ENCODE assay signal across 8 cellular contexts in the genomic region with DNA sequence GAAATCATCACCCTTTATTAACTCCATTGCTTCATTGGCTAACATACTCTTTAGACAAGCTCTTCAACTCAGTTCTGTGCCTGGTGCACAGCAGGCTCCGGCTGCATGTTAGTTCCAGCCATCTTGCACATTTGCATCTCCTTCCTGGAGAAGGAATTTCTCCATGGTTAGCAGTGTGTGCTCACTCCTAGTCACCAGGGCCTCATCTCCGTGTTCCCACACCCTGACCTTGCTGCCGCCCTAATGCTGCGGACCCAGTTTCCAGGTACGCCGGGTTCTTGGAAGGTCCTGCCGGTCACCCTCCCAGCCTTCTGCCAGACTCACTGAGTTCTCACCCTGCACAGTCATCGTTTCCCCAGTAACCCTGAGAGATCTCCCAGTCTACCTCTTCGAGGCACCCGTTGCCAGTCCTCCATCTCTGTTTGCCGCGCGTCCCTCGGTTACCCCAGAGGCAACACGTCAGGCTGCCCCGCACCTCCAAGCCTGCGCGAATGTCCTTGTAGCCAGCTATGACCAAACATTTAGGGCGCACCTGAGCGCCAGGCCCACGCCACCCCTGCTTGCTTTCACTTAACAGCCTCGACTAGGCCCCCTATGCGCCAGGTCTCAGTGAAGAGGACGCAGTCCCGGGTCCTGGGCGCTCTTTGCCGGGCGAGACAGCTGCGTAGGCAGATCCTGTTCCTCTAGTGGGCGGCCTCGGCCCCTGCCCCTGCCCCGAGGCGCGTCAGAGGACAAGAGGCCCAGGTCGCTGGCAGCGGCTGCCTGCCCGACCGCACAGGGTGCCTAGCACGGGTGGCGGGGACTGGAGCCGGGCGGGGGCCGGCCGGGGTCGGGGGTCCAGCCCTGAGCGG. TPM values are rescaled to one million over a fixed set of nuclear protein-coding genes. Genes with fewer than 3 reads are reported as not detected.
DNase-seq lines count a peak whose midpoint lies in the region; ATAC-seq and TF ChIP-seq lines count a peak whose summit lies in the region.

No MANE protein-coding gene starts in this region.

- DNase-seq in NK-92 treated with Interleukin-12 subunit alpha and Interleukin-12 subunit beta, amount 100 ng/mL, for 24 hours (lab: John Stamatoyannopoulos, UW), result peak; percentile 86
- DNase-seq in NK-92 (lab: John Stamatoyannopoulos, UW; ENCODE audit: unreplicated experiment), result no peak
- DNase-seq in NCI-H2227 treated with DMSO at 0.1 percent for 48 hours (lab: John Stamatoyannopoulos, UW), result peak; percentile 26
- peak; percentile 92 for DNase-seq in activated CD4-positive, alpha-beta T cell treated with anti-CD3 and anti-CD28 coated beads, Interleukin-2, amount 10 ng/mL, durations not matched to agents 24 days and 14 days
- peak; percentile 24 for DNase-seq in dedifferentiated amniotic fluid mesenchymal stem cell (ENCODE audit: extremely low spot score)
- peak; percentile 82 to 90 (median 89) for DNase-seq in right lobe of liver
- peak; percentile 57 for DNase-seq in stimulated activated CD4-positive, alpha-beta T cell treated with anti-CD3 and anti-CD28 coated beads, Interleukin-4, amount 100 ng/mL, for 1 hour

- intact Hi-C loops in activated CD4-positive, alpha-beta T cell treated with anti-CD3 and anti-CD28 coated beads, Interleukin-2, amount 10 ng/mL, durations not matched to agents 24 days and 14 days (cut with micrococcal nuclease), result loop anchor here (1.0 to 5.0 kb wide), 4 partner anchors 11 to 233 kb away; partner anchors contain the start of genes PDE8A and WDR73
- intact Hi-C loops in right lobe of liver (cut with DNase I), result no loop called here

- no peaks in the 10 kb centered on the region for H3K9me3 Mint-ChIP-seq in activated CD4-positive, alpha-beta T cell treated with anti-CD3 and anti-CD28 coated beads, Interleukin-2, amount 10 ng/mL, durations not matched to agents 24 days and 14 days

- H3K4me3 Mint-ChIP-seq in activated CD4-positive, alpha-beta T cell treated with anti-CD3 and anti-CD28 coated beads, Interleukin-2, amount 10 ng/mL, durations not matched to agents 24 days and 14 days, result peak overlapping the region; percentile 89

- H3K36me3 ChIP-seq in right lobe of liver, result no peaks in the 10 kb centered on the region

- H3K36me3 Mint-ChIP-seq in activated CD4-positive, alpha-beta T cell treated with anti-CD3 and anti-CD28 coated beads, Interleukin-2, amount 10 ng/mL, durations not matched to agents 24 days and 14 days (ENCODE audit: low read depth), result peaks cover 21% of the 10 kb centered on the region

- H3K27ac Mint-ChIP-seq in activated CD4-positive, alpha-beta T cell treated with anti-CD3 and anti-CD28 coated beads, Interleukin-2, amount 10 ng/mL, durations not matched to agents 24 days and 14 days, result peak overlapping the region; percentile 94

- H3K27me3 Mint-ChIP-seq in activated CD4-positive, alpha-beta T cell treated with anti-CD3 and anti-CD28 coated beads, Interleukin-2, amount 10 ng/mL, durations not matched to agents 24 days and 14 days, result no peaks in the 10 kb centered on the region

- peaks cover 0 to 43% (median 13%) of the 10 kb centered on the region in 4 donors for H3K4me1 ChIP-seq in right lobe of liver

- H3K9me3 ChIP-seq in right lobe of liver, result no peaks in the 10 kb centered on the region

- peak overlapping the region; percentile 55 to 84 (median 78) for H3K4me3 ChIP-seq in right lobe of liver

- TF ChIP-seq CTCF in right lobe of liver (IDR thresholded peaks at IDR 0.05), result no peak

- ATAC-seq in HG02943 (IDR thresholded peaks at IDR 0.05; ENCODE audit: low read depth, unreplicated experiment) (peak; percentile 40), right lobe of liver (peak; percentile 56 to 70 (median 68))

- WGBS in right lobe of liver (ENCODE audit: insufficient coverage, low coverage, low lambda C conversion rate, missing lambda C conversion rate), result under 1% methylated on average over 22 of the region's 46 CpGs

- H3K27me3 ChIP-seq in right lobe of liver, result no peaks in the 10 kb centered on the region

- H3K4me1 Mint-ChIP-seq in activated CD4-positive, alpha-beta T cell treated with anti-CD3 and anti-CD28 coated beads, Interleukin-2, amount 10 ng/mL, durations not matched to agents 24 days and 14 days, result peaks cover 48% of the 10 kb centered on the region

- TF ChIP-seq POLR2A in right lobe of liver (IDR thresholded peaks at IDR 0.05), result peak; percentile 68

- peak overlapping the region; percentile 95 to 99 (median 99) for H3K27ac ChIP-seq in right lobe of liver

RNA-seq across cellular contexts. Expression of gene ZNF592, which starts 0.7 kb away (rescaled TPM):
- 30.0 and 30.6 TPM in 2 replicates for total RNA-seq in activated CD4-positive, alpha-beta T cell treated with anti-CD3 and anti-CD28 coated beads, Interleukin-2, amount 10 ng/mL, durations not matched to agents 24 days and 14 days
- 10 to 100 TPM; 10.8 to 13.2 (median 12.1) TPM for total RNA-seq in right lobe of liver

RNA-seq across cellular contexts. Expression of gene SEC11A, which starts 31.7 kb away (rescaled TPM):
- 101 and 108 TPM in 2 replicates for total RNA-seq in activated CD4-positive, alpha-beta T cell treated with anti-CD3 and anti-CD28 coated beads, Interleukin-2, amount 10 ng/mL, durations not matched to agents 24 days and 14 days
- total RNA-seq in right lobe of liver, result 10 to 100 TPM; 58.7 to 71.5 (median 65.3) TPM
